Comparison of ENCODE assay signal across 7 cellular contexts in the genomic region with DNA sequence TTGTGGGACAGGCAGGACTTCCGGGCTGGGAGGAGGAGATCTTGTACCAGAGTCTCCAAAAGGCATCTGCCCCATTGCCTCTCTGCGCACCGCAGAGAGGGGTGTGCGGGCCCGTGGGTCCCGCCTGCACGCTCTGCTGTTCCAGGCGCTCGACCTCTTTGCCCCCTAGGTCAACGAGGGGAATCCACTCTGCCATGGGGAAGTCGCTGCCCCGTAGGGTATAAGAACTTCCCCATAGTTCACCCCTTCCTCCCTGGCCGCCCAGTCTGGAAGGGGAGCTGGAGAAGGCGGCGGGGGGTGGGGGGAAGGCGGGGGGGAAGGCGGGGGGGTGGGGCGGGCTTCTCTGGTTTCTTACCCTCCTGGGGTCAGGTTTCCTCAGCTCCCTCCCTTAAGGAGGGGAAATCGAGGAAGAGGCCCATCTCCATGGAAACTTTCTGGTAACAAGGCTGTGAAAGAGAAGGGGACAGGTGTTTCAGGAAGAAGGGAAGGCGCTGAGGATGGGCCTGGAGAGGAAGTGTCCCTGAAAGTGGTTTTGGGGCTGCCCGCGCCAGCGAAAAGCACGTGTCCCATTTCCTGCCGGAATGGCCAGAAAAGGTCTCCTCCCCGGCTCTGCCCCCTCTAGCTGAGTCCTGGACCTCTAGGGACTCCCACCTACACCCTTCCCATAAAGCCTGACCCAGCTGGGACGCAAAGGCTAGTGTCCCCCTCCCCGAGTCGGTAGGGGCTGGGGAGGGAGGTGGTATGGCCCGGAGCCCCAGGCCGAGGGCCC. TPM values are rescaled to one million over a fixed set of nuclear protein-coding genes. Genes with fewer than 3 reads are reported as not detected.
DNase-seq lines count a peak whose midpoint lies in the region; ATAC-seq and TF ChIP-seq lines count a peak whose summit lies in the region.

No MANE protein-coding gene starts in this region.

- H3K4me1 Mint-ChIP-seq in activated B cell treated with CpG ODN at 0.5 μM for 24 hours, result peaks cover 9% of the 10 kb centered on the region

- 29 to 41% methylated on average over 21 to 29 of the region's 31 CpGs for WGBS in lower leg skin, 2 donors
- WGBS in aorta, 2 donors, result 36 to 37% methylated on average over 25 to 31 of the region's 31 CpGs

- intact Hi-C loops in activated B cell treated with CpG ODN at 0.5 μM for 24 hours (cut with micrococcal nuclease), result loop anchor here (1.0 to 2.0 kb wide), 2 partner anchors 109 to 285 kb away; partner anchors contain the start of gene GSK3B
- intact Hi-C loops in lower leg skin (cut with DNase I; ENCODE audit: low total_unique reads), result no loop called here
- intact Hi-C loops in aorta (cut with DNase I), result loop anchor here in 1 of 2 donors (5.0 kb wide), 1 partner anchor 72 kb away; no protein-coding TSS in a partner anchor

- no peak overlapping the region for H3K27ac Mint-ChIP-seq in activated B cell treated with CpG ODN at 0.5 μM for 24 hours

- no peaks in the 10 kb centered on the region for H3K9me3 Mint-ChIP-seq in activated B cell treated with CpG ODN at 0.5 μM for 24 hours

- H3K4me3 ChIP-seq in lower leg skin (ENCODE audit: low read depth, poor library complexity, severe bottlenecking) (peak overlapping the region; percentile 14), aorta (ENCODE audit: low read length in 2 of 2) (peak overlapping the region; percentile 28 to 31)

- no peak for TF ChIP-seq POLR2A in lower leg skin (IDR thresholded peaks at IDR 0.05)

- H3K36me3 ChIP-seq in aorta (ENCODE audit: control insufficient read depth in 1 of 2, insufficient read depth in 2 of 2, low read length in 1 of 2), result no peaks in the 10 kb centered on the region

- H3K27ac ChIP-seq in aorta (ENCODE audit: low read depth in 1 of 2, low read length in 2 of 2), result no peak overlapping the region

- H3K9me3 ChIP-seq in aorta (ENCODE audit: control insufficient read depth, low read length), result no peaks in the 10 kb centered on the region

- no peaks in the 10 kb centered on the region for H3K27me3 Mint-ChIP-seq in activated B cell treated with CpG ODN at 0.5 μM for 24 hours

- H3K4me1 ChIP-seq in aorta (ENCODE audit: control insufficient read depth in 1 of 2, insufficient read depth in 2 of 2, low read length in 2 of 2), result no peaks in the 10 kb centered on the region

- CTCF ChIA-PET in activated B cell treated with CpG ODN at 0.5 μM for 24 hours (lab: Charles Lee), result interaction anchor here (0.6 kb wide), 1 partner anchor 24 kb away, joined by 3 read pairs; no protein-coding TSS in a partner anchor

- H3K36me3 Mint-ChIP-seq in activated B cell treated with CpG ODN at 0.5 μM for 24 hours (ENCODE audit: low read depth), result peaks cover 3% of the 10 kb centered on the region

- peak; percentile 23 for ATAC-seq in GM18870 (IDR thresholded peaks at IDR 0.05; ENCODE audit: unreplicated experiment)
- ATAC-seq in HG02571 (IDR thresholded peaks at IDR 0.05; ENCODE audit: unreplicated experiment), result peak; percentile 20
- peak; percentile 19 for ATAC-seq in activated B cell treated with CpG ODN at 0.5 μM for 24 hours (ENCODE audit: low read depth)
- ATAC-seq in aorta (ENCODE audit: low FRiP score), result no peak

- peak overlapping the region; percentile 90 for H3K4me3 Mint-ChIP-seq in activated B cell treated with CpG ODN at 0.5 μM for 24 hours

- no peaks in the 10 kb centered on the region for H3K27me3 ChIP-seq in aorta (ENCODE audit: control insufficient read depth in 1 of 2, insufficient read depth in 2 of 2, low read length in 1 of 2)

- TF ChIP-seq CTCF in activated B cell treated with CpG ODN at 0.5 μM for 24 hours (IDR thresholded peaks at IDR 0.05) (no peak), lower leg skin (IDR thresholded peaks at IDR 0.05) (no peak)

- POLR2A ChIA-PET in activated B cell treated with CpG ODN at 0.5 μM for 24 hours (lab: Charles Lee), result interaction anchor here (0.7 to 2.6 kb wide), 4 partner anchors 88 to 286 kb away, joined by 3 to 10 read pairs (median 3); partner anchors contain the start of gene GSK3B

- no peak for DNase-seq in activated B cell treated with CpG ODN at 0.5 μM for 24 hours
- DNase-seq in lower leg skin (ENCODE audit: low spot score in 2 of 2), result peak in 1 of 2 donors; percentile 82
- DNase-seq in aorta, result no peak
- DNase-seq in DMS79 (lab: John Stamatoyannopoulos, UW), result no peak
- no peak for DNase-seq in A172 (ENCODE audit: low spot score)

RNA-seq across cellular contexts. Expression of gene NR1I2, which starts 27.5 kb away (rescaled TPM):
- 1.1 and 1.2 TPM in 2 replicates for total RNA-seq in activated B cell treated with CpG ODN at 0.5 μM for 24 hours
- not detected for total RNA-seq in lower leg skin
- under 1 TPM in 1 of 2 donors, not detected in 1; 0.12 TPM for total RNA-seq in aorta
- polyA plus RNA-seq in aorta, result 1 to 10 TPM in 1 of 2 donors, under 1 TPM in 1; 0.20 to 9.5 TPM
- total RNA-seq in A172 (2014; rRNA removed; shearing (Covaris generic)), result not detected in 2 replicates
